Comparison of ENCODE assay signal across 34 cellular contexts in the genomic region with DNA sequence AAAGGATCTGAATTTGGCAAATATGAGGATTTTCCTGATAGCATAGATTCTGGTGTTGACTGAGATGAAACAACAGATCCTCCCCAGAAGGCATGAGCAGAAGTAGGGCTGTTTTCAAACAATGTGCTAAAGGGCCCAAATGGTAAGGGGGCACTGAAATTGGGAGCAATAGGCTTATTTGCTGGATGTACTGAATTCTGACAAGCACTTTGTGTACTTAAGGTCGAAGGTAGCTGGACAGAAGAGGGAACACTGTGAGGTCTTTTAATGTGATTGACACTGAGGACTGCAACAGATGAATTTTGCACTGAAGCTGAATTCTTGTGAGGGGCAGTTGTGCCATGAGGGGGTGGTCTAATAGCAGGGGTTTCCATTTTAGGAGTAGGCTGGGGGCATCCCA. TPM values are rescaled to one million over a fixed set of nuclear protein-coding genes. Genes with fewer than 3 reads are reported as not detected.
DNase-seq lines count a peak whose midpoint lies in the region; ATAC-seq and TF ChIP-seq lines count a peak whose summit lies in the region.
"Had no signal": no experiment of that assay in that cellular context is flagged by ENCODE, and none has a peak within 500 bp of the region (broad histone marks: within the 10 kb centered on the region; RNA-seq: fewer than 3 reads in every experiment).

No MANE protein-coding gene starts in this region.

- H3K4me1 Mint-ChIP-seq in activated T-cell treated with anti-CD3 and anti-CD28 coated beads, Interleukin-2, amount 50 U/mL, for 72 hours (ENCODE audit: low read depth) = peaks cover 9% of the 10 kb centered on the region
- H3K4me1 Mint-ChIP-seq in activated T-cell treated with anti-CD3 and anti-CD28 coated beads, Interleukin-2, amount 50 U/mL, for 4 hours (ENCODE audit: low read depth) = peaks cover 11% of the 10 kb centered on the region
- peaks cover 11% of the 10 kb centered on the region for H3K4me1 Mint-ChIP-seq in activated T-helper 1 cell treated with anti-CD3 and anti-CD28 coated beads, Interleukin-12 subunit alpha, Interleukin-12 subunit beta, Interleukin-2, Interleukin-4 antibody, amounts not matched to agents 30 ng/mL and 10 ng/mL and 1 ng/mL, durations not matched to agents 14 hours and 24 hours and 36 hours (ENCODE audit: low read depth)
- H3K4me1 Mint-ChIP-seq in immature natural killer cell (peaks cover 9 to 14% of the 10 kb centered on the region in 2 donors), CD14-positive monocyte (peaks cover 4% of the 10 kb centered on the region)
- H3K4me1 Mint-ChIP-seq in stimulated activated naive B cell treated with anti-CD40 and anti-IgM and Interleukin-4, amounts not matched to agents 10 μg/mL and 1 μg/mL and 100 μg/mL, for 72 hours = peaks cover 6 to 15% of the 10 kb centered on the region in 2 donors

- ATAC-seq in activated T-cell treated with anti-CD3 and anti-CD28 coated beads, Interleukin-2, amount 50 U/mL, for 72 hours (replicated peaks in 1 of 2) = no peak
- no peak for ATAC-seq in activated T-cell treated with anti-CD3 and anti-CD28 coated beads, Interleukin-2, amount 50 U/mL, for 4 hours
- no peak for ATAC-seq in stimulated activated naive B cell treated with anti-CD40 and anti-IgM and Interleukin-4, amounts not matched to agents 10 μg/mL and 1 μg/mL and 100 μg/mL, for 72 hours (replicated peaks)
- ATAC-seq in HG02973 (IDR thresholded peaks at IDR 0.05; ENCODE audit: unreplicated experiment) = no peak
- ATAC-seq: A549; activated CD4-positive, CD25-positive, alpha-beta regulatory T cell treated with anti-CD3 and anti-CD28 coated beads, Interleukin-2, amount 50 U/mL, for 24 hours; left colon; stimulated activated naive CD8-positive, alpha-beta T cell treated with anti-CD3 and anti-CD28 coated beads, Interleukin-15, Interleukin-2, amounts not matched to agents 100 U/mL and 50 U/mL, for 24 hours had no signal

- H3K27me3 ChIP-seq in brain microvascular endothelial cell (replicated peaks) = no peaks in the 10 kb centered on the region
- H3K27me3 ChIP-seq: breast epithelium, colonic mucosa, right atrium auricular region had no signal

- no peaks in the 10 kb centered on the region for H3K9me3 Mint-ChIP-seq in activated T-cell treated with anti-CD3 and anti-CD28 coated beads, Interleukin-2, amount 50 U/mL, for 72 hours
- no peaks in the 10 kb centered on the region for H3K9me3 Mint-ChIP-seq in activated T-cell treated with anti-CD3 and anti-CD28 coated beads, Interleukin-2, amount 50 U/mL, for 4 hours
- H3K9me3 Mint-ChIP-seq in activated T-helper 1 cell treated with anti-CD3 and anti-CD28 coated beads, Interleukin-12 subunit alpha, Interleukin-12 subunit beta, Interleukin-2, Interleukin-4 antibody, amounts not matched to agents 30 ng/mL and 10 ng/mL and 1 ng/mL, durations not matched to agents 14 hours and 24 hours and 36 hours = no peaks in the 10 kb centered on the region
- H3K9me3 Mint-ChIP-seq in immature natural killer cell (no peaks in the 10 kb centered on the region), CD14-positive monocyte (no peaks in the 10 kb centered on the region)
- H3K9me3 Mint-ChIP-seq in stimulated activated naive B cell treated with anti-CD40 and anti-IgM and Interleukin-4, amounts not matched to agents 10 μg/mL and 1 μg/mL and 100 μg/mL, for 72 hours = no peaks in the 10 kb centered on the region
- H3K9me3 Mint-ChIP-seq: CD4-positive, alpha-beta memory T cell had no signal

- peaks cover 17 to 30% of the 10 kb centered on the region in 2 donors for H3K36me3 Mint-ChIP-seq in activated T-cell treated with anti-CD3 and anti-CD28 coated beads, Interleukin-2, amount 50 U/mL, for 72 hours (ENCODE audit: insufficient read depth in 2 of 2)
- H3K36me3 Mint-ChIP-seq in activated T-cell treated with anti-CD3 and anti-CD28 coated beads, Interleukin-2, amount 50 U/mL, for 4 hours (ENCODE audit: insufficient read depth) = peaks cover 28% of the 10 kb centered on the region
- peaks cover 37% of the 10 kb centered on the region for H3K36me3 Mint-ChIP-seq in activated T-helper 1 cell treated with anti-CD3 and anti-CD28 coated beads, Interleukin-12 subunit alpha, Interleukin-12 subunit beta, Interleukin-2, Interleukin-4 antibody, amounts not matched to agents 30 ng/mL and 10 ng/mL and 1 ng/mL, durations not matched to agents 14 hours and 24 hours and 36 hours (ENCODE audit: low read depth)
- H3K36me3 Mint-ChIP-seq in immature natural killer cell = peaks cover 10 to 18% (median 16%) of the 10 kb centered on the region in 3 donors
- peaks cover 21 to 25% of the 10 kb centered on the region in 2 donors for H3K36me3 Mint-ChIP-seq in stimulated activated naive B cell treated with anti-CD40 and anti-IgM and Interleukin-4, amounts not matched to agents 10 μg/mL and 1 μg/mL and 100 μg/mL, for 72 hours
- peaks cover 44 to 58% of the 10 kb centered on the region in 2 donors for H3K36me3 Mint-ChIP-seq in CD14-positive monocyte

- H3K27ac Mint-ChIP-seq in activated T-cell treated with anti-CD3 and anti-CD28 coated beads, Interleukin-2, amount 50 U/mL, for 72 hours = peak overlapping the region; percentile 4
- H3K27ac Mint-ChIP-seq in activated T-helper 1 cell treated with anti-CD3 and anti-CD28 coated beads, Interleukin-12 subunit alpha, Interleukin-12 subunit beta, Interleukin-2, Interleukin-4 antibody, amounts not matched to agents 30 ng/mL and 10 ng/mL and 1 ng/mL, durations not matched to agents 14 hours and 24 hours and 36 hours = peak overlapping the region; percentile 62
- H3K27ac Mint-ChIP-seq in immature natural killer cell (peak overlapping the region in 4 of 6 donors; percentile 20 to 70 (median 52)), CD14-positive monocyte (peak overlapping the region in 3 of 7 donors; percentile 0 to 81 (median 28))
- peak overlapping the region; percentile 78 for H3K27ac Mint-ChIP-seq in stimulated activated naive B cell treated with anti-CD40 and anti-IgM and Interleukin-4, amounts not matched to agents 10 μg/mL and 1 μg/mL and 100 μg/mL, for 72 hours

- H3K4me3 ChIP-seq in brain microvascular endothelial cell (ENCODE audit: low read depth, low read length) = no peak overlapping the region
- H3K4me3 ChIP-seq: A549, breast epithelium, colonic mucosa, PC-9, right atrium auricular region had no signal

- DNase-seq in activated T-cell treated with anti-CD3 and anti-CD28 coated beads, Interleukin-2, amount 50 U/mL, for 72 hours = no peak
- no peak for DNase-seq in activated T-cell treated with anti-CD3 and anti-CD28 coated beads, Interleukin-2, amount 50 U/mL, for 4 hours
- DNase-seq in activated T-helper 1 cell treated with anti-CD3 and anti-CD28 coated beads, Interleukin-12 subunit alpha, Interleukin-12 subunit beta, Interleukin-2, Interleukin-4 antibody, amounts not matched to agents 30 ng/mL and 10 ng/mL and 1 ng/mL, durations not matched to agents 14 hours and 24 hours and 36 hours (ENCODE audit: low spot score) = no peak
- DNase-seq in immature natural killer cell (no peak), brain microvascular endothelial cell (no peak), CD14-positive monocyte (ENCODE audit: low spot score) (no peak)
- DNase-seq in stimulated activated naive B cell treated with anti-CD40 and anti-IgM and Interleukin-4, amounts not matched to agents 10 μg/mL and 1 μg/mL and 100 μg/mL, for 72 hours = no peak
- DNase-seq: amniotic stem cell; CD4-positive, alpha-beta memory T cell; colonic mucosa; DMS153; effector CD8-positive, alpha-beta T cell; erythroblast; HCEC 1CT; hypothalamus; left colon; MM.1S; NCI-H1417 treated with DMSO at 0.1 percent for 48 hours; NCI-H2081 treated with DMSO at 0.1 percent for 48 hours; NCI-H2227 treated with DMSO at 0.1 percent for 48 hours; NCI-H526; PC-9; posterior cingulate gyrus; SK-N-SH; small intestine; stimulated activated naive CD8-positive, alpha-beta T cell treated with anti-CD3 and anti-CD28 coated beads, Interleukin-15, Interleukin-2, amounts not matched to agents 100 U/mL and 50 U/mL, for 24 hours; T-helper 2 cell had no signal

- intact Hi-C loops in activated T-helper 1 cell treated with anti-CD3 and anti-CD28 coated beads, Interleukin-12 subunit alpha, Interleukin-12 subunit beta, Interleukin-2, Interleukin-4 antibody, amounts not matched to agents 30 ng/mL and 10 ng/mL and 1 ng/mL, durations not matched to agents 14 hours and 24 hours and 36 hours (cut with micrococcal nuclease) = no loop called here
- intact Hi-C loops in CD14-positive monocyte (cut with micrococcal nuclease) = no loop called here

- H3K27ac ChIP-seq in brain microvascular endothelial cell = no peak overlapping the region
- H3K27ac ChIP-seq: A549, breast epithelium, colonic mucosa, HL-60, KMS-11, PC-9, right atrium auricular region had no signal

- no peak for TF ChIP-seq CTCF in brain microvascular endothelial cell (IDR thresholded peaks at IDR 0.05; ENCODE audit: low read depth, low read length, missing control alignments)
- no peak for TF ChIP-seq CTCF in CD14-positive monocyte (IDR thresholded peaks at IDR 0.05)

- peaks cover 34% of the 10 kb centered on the region for H3K36me3 ChIP-seq in brain microvascular endothelial cell (replicated peaks)

- H3K4me3 Mint-ChIP-seq in activated T-cell treated with anti-CD3 and anti-CD28 coated beads, Interleukin-2, amount 50 U/mL, for 72 hours = no peak overlapping the region
- H3K4me3 Mint-ChIP-seq in activated T-cell treated with anti-CD3 and anti-CD28 coated beads, Interleukin-2, amount 50 U/mL, for 4 hours = no peak overlapping the region
- no peak overlapping the region for H3K4me3 Mint-ChIP-seq in activated T-helper 1 cell treated with anti-CD3 and anti-CD28 coated beads, Interleukin-12 subunit alpha, Interleukin-12 subunit beta, Interleukin-2, Interleukin-4 antibody, amounts not matched to agents 30 ng/mL and 10 ng/mL and 1 ng/mL, durations not matched to agents 14 hours and 24 hours and 36 hours
- no peak overlapping the region for H3K4me3 Mint-ChIP-seq in immature natural killer cell
- H3K4me3 Mint-ChIP-seq in stimulated activated naive B cell treated with anti-CD40 and anti-IgM and Interleukin-4, amounts not matched to agents 10 μg/mL and 1 μg/mL and 100 μg/mL, for 72 hours = no peak overlapping the region
- no peak overlapping the region for H3K4me3 Mint-ChIP-seq in CD14-positive monocyte
- H3K4me3 Mint-ChIP-seq: CD4-positive, alpha-beta memory T cell had no signal

- in situ Hi-C loops in brain microvascular endothelial cell (cut with HindIII; ENCODE audit: low pct_ligation_motif_present, low sequenced_read_pairs) = no loop called here

- H3K27me3 Mint-ChIP-seq in activated T-cell treated with anti-CD3 and anti-CD28 coated beads, Interleukin-2, amount 50 U/mL, for 72 hours (ENCODE audit: low read depth) = no peaks in the 10 kb centered on the region
- no peaks in the 10 kb centered on the region for H3K27me3 Mint-ChIP-seq in activated T-cell treated with anti-CD3 and anti-CD28 coated beads, Interleukin-2, amount 50 U/mL, for 4 hours (ENCODE audit: low read depth)
- H3K27me3 Mint-ChIP-seq in activated T-helper 1 cell treated with anti-CD3 and anti-CD28 coated beads, Interleukin-12 subunit alpha, Interleukin-12 subunit beta, Interleukin-2, Interleukin-4 antibody, amounts not matched to agents 30 ng/mL and 10 ng/mL and 1 ng/mL, durations not matched to agents 14 hours and 24 hours and 36 hours (ENCODE audit: insufficient read depth) = no peaks in the 10 kb centered on the region
- H3K27me3 Mint-ChIP-seq in immature natural killer cell (ENCODE audit: low read depth in 3 of 3) (peaks cover 0 to 2% (median 0%) of the 10 kb centered on the region in 3 donors), CD14-positive monocyte (ENCODE audit: low read depth in 3 of 3) (no peaks in the 10 kb centered on the region)
- H3K27me3 Mint-ChIP-seq in stimulated activated naive B cell treated with anti-CD40 and anti-IgM and Interleukin-4, amounts not matched to agents 10 μg/mL and 1 μg/mL and 100 μg/mL, for 72 hours = no peaks in the 10 kb centered on the region
- H3K27me3 Mint-ChIP-seq: CD4-positive, alpha-beta memory T cell had no signal

RNA-seq across cellular contexts. Expression of a gene that starts 21.2 kb away (rescaled TPM):
- 10 to 100 TPM; 19.1 to 20.3 TPM for total RNA-seq in activated T-cell treated with anti-CD3 and anti-CD28 coated beads, Interleukin-2, amount 50 U/mL, for 72 hours
- total RNA-seq in activated T-cell treated with anti-CD3 and anti-CD28 coated beads, Interleukin-2, amount 50 U/mL, for 4 hours = 10 to 100 TPM; 22.1 to 25.2 (median 23.0) TPM
- total RNA-seq in activated T-helper 1 cell treated with anti-CD3 and anti-CD28 coated beads, Interleukin-12 subunit alpha, Interleukin-12 subunit beta, Interleukin-2, Interleukin-4 antibody, amounts not matched to agents 30 ng/mL and 10 ng/mL and 1 ng/mL, durations not matched to agents 14 hours and 24 hours and 36 hours = 19.9 and 22.2 TPM in 2 replicates
- 1 to 10 TPM; 4.9 to 6.7 (median 4.9) TPM for polyA plus RNA-seq in immature natural killer cell
- 10 to 100 TPM in 1 of 2 donors, 1 to 10 TPM in 1; 8.3 to 10.3 TPM for polyA plus RNA-seq in CD14-positive monocyte
